Comparison of ENCODE assay signal across 1 cellular context in genomic region chr3:51995346-51996156, GRCh38.
A peak's percentile ranks its signal among the peaks of the same experiment; 100 is the strongest.
TF ChIP-seq lines count a peak whose summit lies in the region.

RPL29 (minus strand) TSS chr3:51995895; CDS start chr3:51995461, 434 bp downstream.

TF ChIP-seq in HepG2, 621 proteins besides CTCF, POLR2A, EP300 and RAD21 (continued from another document and continues in another):
- TF ChIP-seq ZNF407 (CRISPR knock-in tag; IDR thresholded peaks at IDR 0.05; ENCODE audit: not compliant biosample characterization) (peak; percentile 25), ARHGAP35 (CRISPR knock-in tag; IDR thresholded peaks at IDR 0.05; ENCODE audit: borderline replicate concordance) (no peak), ZNF333 (CRISPR knock-in tag; IDR thresholded peaks at IDR 0.05; ENCODE audit: borderline replicate concordance) (0 out of 2 replicates have a peak, but pooled peaks have one; percentile 26), HIVEP1 (CRISPR knock-in tag; IDR thresholded peaks at IDR 0.05) (peak; percentile 68; the same call in 1 of the 2 replicates), SP4 (CRISPR knock-in tag; IDR thresholded peaks at IDR 0.05) (peak; percentile 90), MBD4 (IDR thresholded peaks at IDR 0.05; ENCODE audit: borderline replicate concordance, low read length) (no peak), ZNF549 (CRISPR knock-in tag; IDR thresholded peaks at IDR 0.05) (0 out of 2 replicates have a peak, but pooled peaks have one; percentile 52), ZSCAN5A (CRISPR knock-in tag; IDR thresholded peaks at IDR 0.05; ENCODE audit: borderline replicate concordance) (peak; percentile 86; the same call in 1 of the 2 replicates), ISL2 (CRISPR knock-in tag; IDR thresholded peaks at IDR 0.05) (peak; percentile 89), RBAK (CRISPR knock-in tag; IDR thresholded peaks at IDR 0.05) (no peak), TSC22D2 (CRISPR knock-in tag; IDR thresholded peaks at IDR 0.05; ENCODE audit: borderline replicate concordance) (peak; percentile 88; the same call in 1 of the 2 replicates), ZNF562 (CRISPR knock-in tag; IDR thresholded peaks at IDR 0.05; ENCODE audit: borderline replicate concordance) (no peak; the same call in 1 of the 2 replicates), ATF2 (CRISPR knock-in tag; IDR thresholded peaks at IDR 0.05) (peak; percentile 68; the same call in 1 of the 2 replicates), ZBTB21 (CRISPR knock-in tag; IDR thresholded peaks at IDR 0.05) (peak; percentile 65), REPIN1 (CRISPR knock-in tag; IDR thresholded peaks at IDR 0.05; ENCODE audit: borderline replicate concordance, low read depth) (peak; percentile 93), ZBTB44 (CRISPR knock-in tag; IDR thresholded peaks at IDR 0.05) (no peak), HNRNPUL1 (IDR thresholded peaks at IDR 0.05; ENCODE audit: low read depth, low read length) (no peak), HNRNPH1 (optimal IDR thresholded peaks at IDR 0.05; ENCODE audit: low read depth, low read length) (no peak), ZBTB49 (CRISPR knock-in tag; IDR thresholded peaks at IDR 0.05; ENCODE audit: borderline replicate concordance) (no peak), ZFP1 (CRISPR knock-in tag; IDR thresholded peaks at IDR 0.05) (peak; percentile 44; the same call in 1 of the 2 replicates), ATF7-NPFF (CRISPR knock-in tag; IDR thresholded peaks at IDR 0.05; ENCODE audit: low read depth) (peak; percentile 85), FLYWCH1 (CRISPR knock-in tag; IDR thresholded peaks at IDR 0.05) (0 out of 2 replicates have a peak, but pooled peaks have one; percentile 61), ZNF18 (CRISPR knock-in tag; IDR thresholded peaks at IDR 0.05; ENCODE audit: insufficient replicate concordance) (peak; percentile 83), ZBTB46 (CRISPR knock-in tag; IDR thresholded peaks at IDR 0.05; ENCODE audit: borderline replicate concordance) (peak; percentile 53; the same call in 1 of the 2 replicates), E2F5 (CRISPR knock-in tag; conservative IDR thresholded peaks at IDR 0.05) (no peak), MED13 (CRISPR knock-in tag; IDR thresholded peaks at IDR 0.05) (0 out of 2 replicates have a peak, but pooled peaks have one; percentile 67), MAFG (CRISPR knock-in tag; IDR thresholded peaks at IDR 0.05) (no peak), SOX5 (CRISPR knock-in tag; IDR thresholded peaks at IDR 0.05; ENCODE audit: borderline replicate concordance) (peak; percentile 77), ZNF713 (CRISPR knock-in tag; IDR thresholded peaks at IDR 0.05) (no peak), AHR (CRISPR knock-in tag; IDR thresholded peaks at IDR 0.05) (peak; percentile 98; the same call in 1 of the 2 replicates), ATRX (CRISPR knock-in tag; IDR thresholded peaks at IDR 0.05; ENCODE audit: borderline replicate concordance) (no peak), ZFP36L2 (CRISPR knock-in tag; IDR thresholded peaks at IDR 0.05) (peak; percentile 92; the same call in 1 of the 2 replicates), YEATS4 (CRISPR knock-in tag; IDR thresholded peaks at IDR 0.05; ENCODE audit: borderline replicate concordance) (peak; percentile 97), RFX5 (IDR thresholded peaks at IDR 0.05; ENCODE audit: low read depth, low read length) (no peak), AKAP8 (CRISPR knock-in tag; IDR thresholded peaks at IDR 0.05) (peak; percentile 43; the same call in 1 of the 2 replicates), ZNF180 (CRISPR knock-in tag; IDR thresholded peaks at IDR 0.05; ENCODE audit: borderline replicate concordance, low read depth) (no peak), KLF6 (CRISPR knock-in tag; IDR thresholded peaks at IDR 0.05) (peak; percentile 93), SMYD3 (CRISPR knock-in tag; IDR thresholded peaks at IDR 0.05) (peak; percentile 80; the same call in 1 of the 2 replicates), ZNF782 (CRISPR knock-in tag; IDR thresholded peaks at IDR 0.05; ENCODE audit: borderline replicate concordance) (no peak), NR2C2 (CRISPR knock-in tag; IDR thresholded peaks at IDR 0.05; ENCODE audit: borderline replicate concordance) (peak; percentile 99)
